Comparison of ENCODE assay signal across 24 cellular contexts in the genomic region with DNA sequence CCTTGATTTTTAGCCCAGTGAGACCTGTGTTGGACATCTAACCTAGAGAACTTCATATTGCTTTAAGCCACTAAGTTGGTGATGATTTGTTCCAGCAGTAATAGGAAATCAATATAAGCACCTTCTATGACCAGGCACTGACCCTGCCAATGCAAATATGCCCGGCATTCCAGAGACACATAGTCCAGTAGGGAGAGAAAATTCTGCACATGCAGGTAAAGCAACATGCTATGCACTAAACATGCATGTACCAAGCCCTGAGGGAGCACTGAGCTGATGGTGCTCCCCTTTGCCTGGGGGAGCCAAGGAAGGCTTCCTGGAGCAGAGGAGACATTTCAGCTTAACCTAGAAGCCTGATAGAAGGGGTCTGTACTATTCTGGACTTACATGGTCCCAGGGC. TPM values are rescaled to one million over a fixed set of nuclear protein-coding genes. Genes with fewer than 3 reads are reported as not detected.
DNase-seq lines count a peak whose midpoint lies in the region; ATAC-seq, FAIRE-seq and TF ChIP-seq lines count a peak whose summit lies in the region.
"Had no signal": no experiment of that assay in that cellular context is flagged by ENCODE, and none has a peak within 500 bp of the region (broad histone marks: within the 10 kb centered on the region; RNA-seq: fewer than 3 reads in every experiment).

No MANE protein-coding gene starts in this region.

- TF ChIP-seq CTCF in D721Med (IDR thresholded peaks at IDR 0.05; ENCODE audit: insufficient read depth, missing control alignments) = no peak
- TF ChIP-seq CTCF in H1 (IDR thresholded peaks at IDR 0.05; ENCODE audit: control extremely low read depth in 1 of 3, insufficient read depth in 1 of 3, low read depth in 1 of 3, low read length in 3 of 3) = no peak
- no peak for TF ChIP-seq CTCF in HepG2 (CRISPR knock-in tag; IDR thresholded peaks at IDR 0.05)
- TF ChIP-seq CTCF in coronary artery (IDR thresholded peaks at IDR 0.05) = no peak
- TF ChIP-seq CTCF in kidney (IDR thresholded peaks at IDR 0.05; ENCODE audit: borderline replicate concordance, extremely low read depth, insufficient read depth) = no peak

- H2BK20ac ChIP-seq in H1 (ENCODE audit: low read length) = peak overlapping the region; percentile 84; the same call in 1 of the 2 replicates

- H3K4me2 ChIP-seq in H1 (ENCODE audit: insufficient read depth in 1 of 2, low read depth in 2 of 2, low read length in 2 of 2) (no peak overlapping the region), HepG2 (ENCODE audit: low read depth, low read length) (no peak overlapping the region)
- H3K4me2 ChIP-seq: A549, BLaER1, GM23338 had no signal

- POLR2A ChIA-PET in H1 (lab: Charles Lee; ENCODE audit: partially characterized antibody) (interaction anchor here (1.7 to 21.2 kb wide), 5 partner anchors 11 to 26 kb away, joined by 4 to 494 read pairs (median 33); no protein-coding TSS in a partner anchor), HepG2 (lab: Yijun Ruan, JAX) (no interaction called here)

- peak overlapping the region; percentile 54; the same call in 1 of the 2 replicates for H2BK5ac ChIP-seq in H1 (ENCODE audit: low read depth, low read length)

- no peak overlapping the region for H4K91ac ChIP-seq in H1 (replicated peaks; ENCODE audit: insufficient read length, low read length)

- H3K4me1 ChIP-seq in H1 (replicated peaks in 1 of 4; ENCODE audit: control insufficient read depth in 3 of 4, insufficient read depth in 4 of 4, low read length in 3 of 4) (peaks cover 14 to 35% (median 26%) of the 10 kb centered on the region in 4 experiments), HepG2 (ENCODE audit: insufficient read depth, low read length) (no peaks in the 10 kb centered on the region), kidney (ENCODE audit: control insufficient read depth in 1 of 2, insufficient read depth in 1 of 2, low read depth in 1 of 2, low read length in 2 of 2) (no peaks in the 10 kb centered on the region)
- H3K4me1 ChIP-seq: A549, BLaER1 had no signal

- H3K79me1 ChIP-seq in H1 (ENCODE audit: low read depth, low read length) = no peaks in the 10 kb centered on the region

- 0 out of 2 replicates have a peak overlapping the region, but pooled peaks have one; percentile 13 for H3K18ac ChIP-seq in H1 (ENCODE audit: extremely low read depth, low read length)

- no peak for DNase-seq in D721Med (ENCODE audit: insufficient read length, low spot score)
- DNase-seq in H1 (ENCODE audit: low read depth in 1 of 2, low spot score in 2 of 2) = no peak
- DNase-seq in HepG2 (ENCODE audit: low spot score) = no peak
- peak; percentile 36 for DNase-seq in mucosa of gallbladder (ENCODE audit: low spot score)
- no peak for DNase-seq in AG08395 (ENCODE audit: low spot score)
- no peak for DNase-seq in coronary artery (ENCODE audit: low spot score)
- DNase-seq in kidney = no peak
- DNase-seq: CD4-positive, alpha-beta memory T cell; DMS 273 treated with DMSO at 0.1 percent for 48 hours; DMS53; DND-41; EL; H7 had no signal

- intact Hi-C loops in HepG2 (cut with micrococcal nuclease; ENCODE audit: unreplicated experiment) = no loop called here
- intact Hi-C loops in kidney (cut with DNase I) = loop anchor here (10.0 kb wide), 1 partner anchor 133 kb away; no protein-coding TSS in a partner anchor

- FAIRE-seq in D721Med (lab: Jason Lieb, UNC) (peak; percentile 6), H1 (lab: Jason Lieb, UNC) (no peak), HepG2 (lab: Jason Lieb, UNC) (no peak), kidney (lab: Jason Lieb, UNC) (no peak)
- FAIRE-seq: A549, GM12891, GM19239, HTR-8/SVneo had no signal

- H2BK15ac ChIP-seq in H1 (ENCODE audit: low read length) = peak overlapping the region; percentile 74

- TF ChIP-seq EP300 in H1 (IDR thresholded peaks at IDR 0.05; ENCODE audit: borderline replicate concordance in 1 of 2, low read depth in 2 of 2, low read length in 2 of 2) = no peak
- no peak for TF ChIP-seq EP300 in HepG2 (IDR thresholded peaks at IDR 0.05; ENCODE audit: low read depth in 2 of 2, low read length in 2 of 2)
- TF ChIP-seq EP300 in HepG2 (CRISPR knock-in tag; IDR thresholded peaks at IDR 0.05; ENCODE audit: borderline replicate concordance) = no peak

- H3K36me3 ChIP-seq in H1 (ENCODE audit: control insufficient read depth in 2 of 4, insufficient read depth in 4 of 4, low read length in 3 of 4) = no peaks in the 10 kb centered on the region
- no peaks in the 10 kb centered on the region for H3K36me3 ChIP-seq in HepG2 (replicated peaks in 1 of 2; ENCODE audit: control insufficient read depth in 1 of 2, insufficient read depth in 2 of 2, low read length in 2 of 2)
- H3K36me3 ChIP-seq in kidney (ENCODE audit: control insufficient read depth in 1 of 2, insufficient read depth in 2 of 2, low read length in 2 of 2) = no peaks in the 10 kb centered on the region
- H3K36me3 ChIP-seq: BLaER1 had no signal

- H3K4ac ChIP-seq in H1 (replicated peaks; ENCODE audit: insufficient read length, low read depth, low read length) = peak overlapping the region; percentile 42

- 100% methylated on average over 1 of the region's 1 CpG; no CpG with 5 or more reads in 1 of the 2 experiments for WGBS in H1 (ENCODE audit: extremely low coverage in 1 of 2, insufficient coverage in 1 of 2, insufficient read length in 1 of 2, insufficient replicate concordance in 2 of 2, low coverage in 1 of 2, low lambda C conversion rate in 2 of 2, missing lambda C conversion rate in 1 of 2), 2 experiments
- 0% methylated on average over 1 of the region's 1 CpG for WGBS in HepG2 (ENCODE audit: low lambda C conversion rate)

- H3K9ac ChIP-seq in H1 (replicated peaks in 1 of 4; ENCODE audit: extremely low read depth in 1 of 4, low read depth in 3 of 4, low read length in 3 of 4) (no peak overlapping the region), HepG2 (ENCODE audit: insufficient read depth, low read depth, low read length) (no peak overlapping the region), kidney (ENCODE audit: low read length in 2 of 2) (no peak overlapping the region)
- H3K9ac ChIP-seq: BLaER1 had no signal

- TF ChIP-seq RAD21 in H1 (IDR thresholded peaks at IDR 0.05 in 1 of 2, conservative IDR thresholded peaks at IDR 0.05 in 1 of 2; ENCODE audit: low read depth in 2 of 2, low read length in 2 of 2) (no peak), HepG2 (CRISPR knock-in tag; IDR thresholded peaks at IDR 0.05) (no peak)

- H3K79me2 ChIP-seq in H1 (ENCODE audit: control insufficient read depth in 1 of 2, insufficient read depth in 2 of 2, low read length in 2 of 2) = peaks cover 0 to 6% of the 10 kb centered on the region in 2 experiments; a peak in 1 of 4 replicates
- H3K79me2 ChIP-seq in HepG2 (ENCODE audit: insufficient read depth, low read length) = no peaks in the 10 kb centered on the region

- H2AFZ ChIP-seq in H1 (ENCODE audit: low read length) = no peak overlapping the region
- H2AFZ ChIP-seq in HepG2 (ENCODE audit: low read length) = no peak overlapping the region
- H2AFZ ChIP-seq: GM23338 had no signal

- H3K27me3 ChIP-seq in H1 (replicated peaks in 1 of 4; ENCODE audit: control insufficient read depth in 3 of 4, extremely low read depth in 1 of 4, insufficient read depth in 3 of 4, low read length in 3 of 4) (no peaks in the 10 kb centered on the region), HepG2 (ENCODE audit: control insufficient read depth in 1 of 2, insufficient read depth in 2 of 2, low read length in 2 of 2) (peaks cover 0 to 36% of the 10 kb centered on the region in 2 experiments; a peak in 4 of 5 replicates)
- H3K27me3 ChIP-seq: BLaER1 had no signal

- no peak overlapping the region for H3K56ac ChIP-seq in H1 (replicated peaks; ENCODE audit: insufficient read length, low read depth, low read length)

- H3K9me3 ChIP-seq in H1 (ENCODE audit: insufficient read depth in 2 of 2, low read depth in 1 of 2, low read length in 1 of 2) (no peaks in the 10 kb centered on the region), HepG2 (ENCODE audit: low read length) (no peaks in the 10 kb centered on the region), kidney (ENCODE audit: control insufficient read depth in 1 of 2, low read length in 2 of 2) (no peaks in the 10 kb centered on the region)
- H3K9me3 ChIP-seq: A549, BLaER1 had no signal

- no peak overlapping the region for H3K27ac ChIP-seq in H1 (ENCODE audit: low read depth, low read length)
- no peak overlapping the region for H3K27ac ChIP-seq in HepG2 (ENCODE audit: extremely low read length, insufficient read depth, low read length)
- H3K27ac ChIP-seq in coronary artery = no peak overlapping the region
- no peak overlapping the region for H3K27ac ChIP-seq in kidney (ENCODE audit: low read depth in 2 of 2, low read length in 2 of 2)
- H3K27ac ChIP-seq: 22Rv1, A549, BLaER1 had no signal

- peak overlapping the region; percentile 89; the same call in 1 of the 2 replicates for H2BK12ac ChIP-seq in H1 (ENCODE audit: low read depth, low read length)

- in situ Hi-C loops in HepG2 (cut with HindIII; ENCODE audit: extremely low pct_ligation_motif_present, low pct_unique_long_range_greater_than_20kb) = loop anchor here (10.0 kb wide), 1 partner anchor 133 kb away; no protein-coding TSS in a partner anchor

- H3K23me2 ChIP-seq in H1 (ENCODE audit: low read depth, low read length) = no peaks in the 10 kb centered on the region

- peak; percentile 40; the same call in 2 of the 3 replicates for ATAC-seq in HepG2
- ATAC-seq in GM21367 (IDR thresholded peaks at IDR 0.05; ENCODE audit: unreplicated experiment) = no peak
- ATAC-seq: A549, GM23338 had no signal

- H4K8ac ChIP-seq in H1 (ENCODE audit: extremely low read depth, insufficient read depth, low read length) = no peak overlapping the region

- H3K4me3 ChIP-seq in H1 (ENCODE audit: extremely low read depth in 1 of 4, insufficient read depth in 2 of 4, low read depth in 3 of 4, low read length in 4 of 4) = no peak overlapping the region
- no peak overlapping the region for H3K4me3 ChIP-seq in HepG2 (replicated peaks in 1 of 3; ENCODE audit: insufficient read depth in 1 of 3, low read depth in 2 of 3, low read length in 3 of 3)
- no peak overlapping the region for H3K4me3 ChIP-seq in coronary artery
- H3K4me3 ChIP-seq in kidney (ENCODE audit: low read length in 2 of 2) = no peak overlapping the region
- H3K4me3 ChIP-seq: A549, BLaER1, GM23338 had no signal

- no peak overlapping the region for H4K5ac ChIP-seq in H1 (ENCODE audit: insufficient read length, low read depth, low read length)

- H3K14ac ChIP-seq in H1 (ENCODE audit: insufficient read length) = no peak overlapping the region

- CTCF ChIA-PET in H1 (lab: Charles Lee; ENCODE audit: partially characterized antibody) (interaction anchor here (0.7 to 10.9 kb wide), 6 partner anchors 12 to 135 kb away, joined by 3 to 102 read pairs (median 6); no protein-coding TSS in a partner anchor), HepG2 (lab: Yijun Ruan, JAX; ENCODE audit: low intra/inter-chr PET ratio, low total read pairs) (no interaction called here)

- BruUV-seq in HepG2 (replicated peaks; lab: Mats Ljungman, UMichigan) = no TSS peak

- no peak overlapping the region for H2AK5ac ChIP-seq in H1 (ENCODE audit: low read depth, low read length)

- no peak overlapping the region for H3K23ac ChIP-seq in H1 (ENCODE audit: insufficient read length)

- H4K20me1 ChIP-seq in H1 (replicated peaks in 1 of 2; ENCODE audit: control insufficient read depth in 1 of 2, insufficient read depth in 2 of 2, low read length in 2 of 2) (no peaks in the 10 kb centered on the region), HepG2 (ENCODE audit: insufficient read depth, low read length) (no peaks in the 10 kb centered on the region)
- H4K20me1 ChIP-seq: BLaER1 had no signal

- TF ChIP-seq POLR2A in H1 (IDR thresholded peaks at IDR 0.05; ENCODE audit: control extremely low read depth in 1 of 2, low read depth in 2 of 2, low read length in 2 of 2) = no peak
- TF ChIP-seq POLR2A in HepG2 (IDR thresholded peaks at IDR 0.05; ENCODE audit: insufficient read depth in 1 of 2, low read depth in 2 of 2, low read length in 2 of 2) = no peak

- peak overlapping the region; percentile 40 for H2BK120ac ChIP-seq in H1 (replicated peaks; ENCODE audit: low read depth, low read length)

RNA-seq across cellular contexts. Expression of gene C13orf42, which starts 40.4 kb away (rescaled TPM):
- total RNA-seq in H1 (2021; fragmentation: NEBNext Ultra II Directional; extraction: Animal tissue kit (Norgen Biotek cat#: 25700)) = 9.9 and 11.7 TPM in 2 replicates
- polyA plus RNA-seq in H1 (2011; rRNA removed) = 10.1 and 11.5 TPM in 2 replicates
- polyA plus RNA-seq in H1 (2011; cell fraction: cytosol; rRNA removed) = 9.9 TPM
- polyA plus RNA-seq in H1 (2011; cell fraction: nucleus; rRNA removed) = 17.5 TPM
- 18.1 to 63.8 TPM (median 38.1 TPM) in 4 replicates for polyA plus RNA-seq in H1 (2012, experiment 1 of 2)
- polyA plus RNA-seq in H1 (2012, experiment 2 of 2) = 2.1 TPM
- polyA plus RNA-seq in H1 (2013, experiment 1 of 2) = 5.8 TPM
- 5.4 TPM for polyA plus RNA-seq in H1 (2013, experiment 2 of 2)
- 16.0 and 16.1 TPM in 2 replicates for polyA minus RNA-seq in H1 (2011; rRNA and poly(A)+ RNA removed)
- 7.6 TPM for polyA minus RNA-seq in H1 (2011; cell fraction: cytosol; rRNA and poly(A)+ RNA removed)
- 10.0 TPM for polyA minus RNA-seq in H1 (2011; cell fraction: nucleus; rRNA and poly(A)+ RNA removed)
- total RNA-seq in HepG2 (2016; rRNA removed; fragmentation: Illumina TruSeq; extraction: Trizol) = not detected in 2 replicates
- total RNA-seq in HepG2 (2016; cell fraction: cytosol; rRNA removed; fragmentation: Illumina TruSeq; extraction: Trizol; ENCODE audit: low read depth) = not detected in 2 replicates
- total RNA-seq in HepG2 (2016; cell fraction: insoluble cytoplasmic fraction; rRNA removed; fragmentation: Illumina TruSeq; extraction: Trizol) = not detected in 2 replicates
- not detected in 2 replicates for total RNA-seq in HepG2 (2016; cell fraction: membrane; rRNA removed; fragmentation: Illumina TruSeq; extraction: Trizol)
- total RNA-seq in HepG2 (2016; cell fraction: nucleus; rRNA removed; fragmentation: Illumina TruSeq; extraction: Trizol) = not detected in 2 replicates
- not detected in 2 replicates for polyA plus RNA-seq in HepG2 (2011; rRNA removed)
- not detected in 2 replicates for polyA plus RNA-seq in HepG2 (2011; cell fraction: cytosol; rRNA removed)
- not detected in 2 replicates for polyA plus RNA-seq in HepG2 (2011; cell fraction: nucleus; rRNA removed)
- polyA plus RNA-seq in HepG2 (2012) = not detected in 2 replicates
- not detected in 2 replicates for polyA plus RNA-seq in HepG2 (2016; cell fraction: cytosol; fragmentation: Illumina TruSeq; extraction: Trizol; ENCODE audit: low read depth)
- not detected in 2 replicates for polyA plus RNA-seq in HepG2 (2016; cell fraction: insoluble cytoplasmic fraction; fragmentation: Illumina TruSeq; extraction: Trizol; ENCODE audit: low read depth)
- polyA plus RNA-seq in HepG2 (2016; cell fraction: membrane; fragmentation: Illumina TruSeq; extraction: Trizol; ENCODE audit: low read depth) = not detected in 2 replicates
- not detected in 2 replicates for polyA plus RNA-seq in HepG2 (2016; cell fraction: nucleus; fragmentation: Illumina TruSeq; extraction: Trizol; ENCODE audit: insufficient read depth, low read depth)
- polyA minus RNA-seq in HepG2 (2011; rRNA and poly(A)+ RNA removed; ENCODE audit: low replicate concordance) = not detected in 2 replicates
- not detected in 2 replicates for polyA minus RNA-seq in HepG2 (2011; cell fraction: cytosol; rRNA and poly(A)+ RNA removed)
- not detected in 2 replicates for polyA minus RNA-seq in HepG2 (2011; cell fraction: nucleus; rRNA and poly(A)+ RNA removed)
- not detected for total RNA-seq in mucosa of gallbladder
- not detected for total RNA-seq in kidney
- 0.24 TPM for polyA plus RNA-seq in kidney (ENCODE audit: insufficient read depth, low read depth, low replicate concordance)
- total RNA-seq: CD4-positive, alpha-beta memory T cell; G401 had no signal
- polyA plus RNA-seq: A549; CD14-positive monocyte; CD4-positive, alpha-beta memory T cell; IgD-negative memory B cell had no signal
